2 cellular contexts compared by ENCODE assay signal in the genomic region with DNA sequence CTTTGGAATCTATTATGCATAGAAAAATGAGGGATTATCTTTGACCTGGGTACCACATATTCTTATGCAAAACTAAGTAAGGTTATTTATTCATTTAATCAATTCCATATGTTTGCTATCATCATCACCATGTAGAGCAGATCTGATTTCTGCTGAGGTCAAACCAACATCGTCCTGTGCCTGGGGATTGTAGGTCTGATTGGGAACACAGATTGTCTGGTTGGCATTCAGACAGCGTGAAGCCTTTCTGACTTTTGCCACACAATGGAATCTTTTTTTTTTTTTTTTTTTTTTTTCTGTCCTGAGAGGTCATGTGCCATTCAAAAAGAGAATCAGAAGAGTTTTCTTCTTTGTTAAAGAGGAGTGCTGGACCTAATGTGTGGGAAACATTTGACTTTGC.
TF ChIP-seq lines count a peak whose summit lies in the region.

No MANE protein-coding gene starts in this region.

TF ChIP-seq in SK-N-SH, 30 proteins besides CTCF, POLR2A, EP300 and RAD21 (continued from another document):
- TF ChIP-seq, protein P1, sequence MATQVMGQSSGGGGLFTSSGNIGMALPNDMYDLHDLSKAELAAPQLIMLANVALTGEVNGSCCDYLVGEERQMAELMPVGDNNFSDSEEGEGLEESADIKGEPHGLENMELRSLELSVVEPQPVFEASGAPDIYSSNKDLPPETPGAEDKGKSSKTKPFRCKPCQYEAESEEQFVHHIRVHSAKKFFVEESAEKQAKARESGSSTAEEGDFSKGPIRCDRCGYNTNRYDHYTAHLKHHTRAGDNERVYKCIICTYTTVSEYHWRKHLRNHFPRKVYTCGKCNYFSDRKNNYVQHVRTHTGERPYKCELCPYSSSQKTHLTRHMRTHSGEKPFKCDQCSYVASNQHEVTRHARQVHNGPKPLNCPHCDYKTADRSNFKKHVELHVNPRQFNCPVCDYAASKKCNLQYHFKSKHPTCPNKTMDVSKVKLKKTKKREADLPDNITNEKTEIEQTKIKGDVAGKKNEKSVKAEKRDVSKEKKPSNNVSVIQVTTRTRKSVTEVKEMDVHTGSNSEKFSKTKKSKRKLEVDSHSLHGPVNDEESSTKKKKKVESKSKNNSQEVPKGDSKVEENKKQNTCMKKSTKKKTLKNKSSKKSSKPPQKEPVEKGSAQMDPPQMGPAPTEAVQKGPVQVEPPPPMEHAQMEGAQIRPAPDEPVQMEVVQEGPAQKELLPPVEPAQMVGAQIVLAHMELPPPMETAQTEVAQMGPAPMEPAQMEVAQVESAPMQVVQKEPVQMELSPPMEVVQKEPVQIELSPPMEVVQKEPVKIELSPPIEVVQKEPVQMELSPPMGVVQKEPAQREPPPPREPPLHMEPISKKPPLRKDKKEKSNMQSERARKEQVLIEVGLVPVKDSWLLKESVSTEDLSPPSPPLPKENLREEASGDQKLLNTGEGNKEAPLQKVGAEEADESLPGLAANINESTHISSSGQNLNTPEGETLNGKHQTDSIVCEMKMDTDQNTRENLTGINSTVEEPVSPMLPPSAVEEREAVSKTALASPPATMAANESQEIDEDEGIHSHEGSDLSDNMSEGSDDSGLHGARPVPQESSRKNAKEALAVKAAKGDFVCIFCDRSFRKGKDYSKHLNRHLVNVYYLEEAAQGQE (IDR thresholded peaks at IDR 0.05; ENCODE audit: low read depth, low read length), result no peak
- TF ChIP-seq, protein P2, sequence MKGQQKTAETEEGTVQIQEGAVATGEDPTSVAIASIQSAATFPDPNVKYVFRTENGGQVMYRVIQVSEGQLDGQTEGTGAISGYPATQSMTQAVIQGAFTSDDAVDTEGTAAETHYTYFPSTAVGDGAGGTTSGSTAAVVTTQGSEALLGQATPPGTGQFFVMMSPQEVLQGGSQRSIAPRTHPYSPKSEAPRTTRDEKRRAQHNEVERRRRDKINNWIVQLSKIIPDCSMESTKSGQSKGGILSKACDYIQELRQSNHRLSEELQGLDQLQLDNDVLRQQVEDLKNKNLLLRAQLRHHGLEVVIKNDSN (IDR thresholded peaks at IDR 0.05; ENCODE audit: borderline replicate concordance, low read depth), result no peak
- no peak for TF ChIP-seq MEF2A (IDR thresholded peaks at IDR 0.05; ENCODE audit: borderline replicate concordance, low read depth)
- TF ChIP-seq, protein P3, sequence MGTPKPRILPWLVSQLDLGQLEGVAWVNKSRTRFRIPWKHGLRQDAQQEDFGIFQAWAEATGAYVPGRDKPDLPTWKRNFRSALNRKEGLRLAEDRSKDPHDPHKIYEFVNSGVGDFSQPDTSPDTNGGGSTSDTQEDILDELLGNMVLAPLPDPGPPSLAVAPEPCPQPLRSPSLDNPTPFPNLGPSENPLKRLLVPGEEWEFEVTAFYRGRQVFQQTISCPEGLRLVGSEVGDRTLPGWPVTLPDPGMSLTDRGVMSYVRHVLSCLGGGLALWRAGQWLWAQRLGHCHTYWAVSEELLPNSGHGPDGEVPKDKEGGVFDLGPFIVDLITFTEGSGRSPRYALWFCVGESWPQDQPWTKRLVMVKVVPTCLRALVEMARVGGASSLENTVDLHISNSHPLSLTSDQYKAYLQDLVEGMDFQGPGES (IDR thresholded peaks at IDR 0.05; ENCODE audit: low read depth, low read length), result no peak
- TF ChIP-seq EZH2phosphoT487 (IDR thresholded peaks at IDR 0.05; ENCODE audit: borderline replicate concordance, low read depth), result no peak
- TF ChIP-seq FOXM1 (IDR thresholded peaks at IDR 0.05; ENCODE audit: low read depth), result no peak
- TF ChIP-seq FOSL2 (IDR thresholded peaks at IDR 0.05; ENCODE audit: borderline replicate concordance, low read depth), result no peak
- TF ChIP-seq GABPA (IDR thresholded peaks at IDR 0.05; ENCODE audit: low read depth), result no peak
- TF ChIP-seq, protein P4, sequence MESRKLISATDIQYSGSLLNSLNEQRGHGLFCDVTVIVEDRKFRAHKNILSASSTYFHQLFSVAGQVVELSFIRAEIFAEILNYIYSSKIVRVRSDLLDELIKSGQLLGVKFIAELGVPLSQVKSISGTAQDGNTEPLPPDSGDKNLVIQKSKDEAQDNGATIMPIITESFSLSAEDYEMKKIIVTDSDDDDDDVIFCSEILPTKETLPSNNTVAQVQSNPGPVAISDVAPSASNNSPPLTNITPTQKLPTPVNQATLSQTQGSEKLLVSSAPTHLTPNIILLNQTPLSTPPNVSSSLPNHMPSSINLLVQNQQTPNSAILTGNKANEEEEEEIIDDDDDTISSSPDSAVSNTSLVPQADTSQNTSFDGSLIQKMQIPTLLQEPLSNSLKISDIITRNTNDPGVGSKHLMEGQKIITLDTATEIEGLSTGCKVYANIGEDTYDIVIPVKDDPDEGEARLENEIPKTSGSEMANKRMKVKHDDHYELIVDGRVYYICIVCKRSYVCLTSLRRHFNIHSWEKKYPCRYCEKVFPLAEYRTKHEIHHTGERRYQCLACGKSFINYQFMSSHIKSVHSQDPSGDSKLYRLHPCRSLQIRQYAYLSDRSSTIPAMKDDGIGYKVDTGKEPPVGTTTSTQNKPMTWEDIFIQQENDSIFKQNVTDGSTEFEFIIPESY (IDR thresholded peaks at IDR 0.05; ENCODE audit: borderline replicate concordance, low read depth), result no peak
- TF ChIP-seq SIN3A (IDR thresholded peaks at IDR 0.05; ENCODE audit: borderline replicate concordance, low read depth, low read length), result no peak

TF ChIP-seq in SK-N-SH treated with all-trans-retinoic acid at 6 μM for 48 hours, 23 proteins besides CTCF, POLR2A, EP300 and RAD21 (continued from another document):
- TF ChIP-seq, protein P5, sequence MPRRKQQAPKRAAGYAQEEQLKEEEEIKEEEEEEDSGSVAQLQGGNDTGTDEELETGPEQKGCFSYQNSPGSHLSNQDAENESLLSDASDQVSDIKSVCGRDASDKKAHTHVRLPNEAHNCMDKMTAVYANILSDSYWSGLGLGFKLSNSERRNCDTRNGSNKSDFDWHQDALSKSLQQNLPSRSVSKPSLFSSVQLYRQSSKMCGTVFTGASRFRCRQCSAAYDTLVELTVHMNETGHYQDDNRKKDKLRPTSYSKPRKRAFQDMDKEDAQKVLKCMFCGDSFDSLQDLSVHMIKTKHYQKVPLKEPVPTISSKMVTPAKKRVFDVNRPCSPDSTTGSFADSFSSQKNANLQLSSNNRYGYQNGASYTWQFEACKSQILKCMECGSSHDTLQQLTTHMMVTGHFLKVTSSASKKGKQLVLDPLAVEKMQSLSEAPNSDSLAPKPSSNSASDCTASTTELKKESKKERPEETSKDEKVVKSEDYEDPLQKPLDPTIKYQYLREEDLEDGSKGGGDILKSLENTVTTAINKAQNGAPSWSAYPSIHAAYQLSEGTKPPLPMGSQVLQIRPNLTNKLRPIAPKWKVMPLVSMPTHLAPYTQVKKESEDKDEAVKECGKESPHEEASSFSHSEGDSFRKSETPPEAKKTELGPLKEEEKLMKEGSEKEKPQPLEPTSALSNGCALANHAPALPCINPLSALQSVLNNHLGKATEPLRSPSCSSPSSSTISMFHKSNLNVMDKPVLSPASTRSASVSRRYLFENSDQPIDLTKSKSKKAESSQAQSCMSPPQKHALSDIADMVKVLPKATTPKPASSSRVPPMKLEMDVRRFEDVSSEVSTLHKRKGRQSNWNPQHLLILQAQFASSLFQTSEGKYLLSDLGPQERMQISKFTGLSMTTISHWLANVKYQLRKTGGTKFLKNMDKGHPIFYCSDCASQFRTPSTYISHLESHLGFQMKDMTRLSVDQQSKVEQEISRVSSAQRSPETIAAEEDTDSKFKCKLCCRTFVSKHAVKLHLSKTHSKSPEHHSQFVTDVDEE (CRISPR knock-in tag; IDR thresholded peaks at IDR 0.05), result no peak
